Comparison of ENCODE assay signal across 1 cellular context in genomic region chr7:81155654-81156373, GRCh38.
A peak's percentile ranks its signal among the peaks of the same experiment; 100 is the strongest.
TF ChIP-seq lines count a peak whose summit lies in the region.

No MANE protein-coding gene starts in this region.

TF ChIP-seq in HepG2, 621 proteins besides CTCF, POLR2A, EP300 and RAD21 (continued from another document and continues in another):
- TF ChIP-seq ZNF687 (CRISPR knock-in tag; IDR thresholded peaks at IDR 0.05) (no peak), PHF21A (CRISPR knock-in tag; IDR thresholded peaks at IDR 0.05) (peak; percentile 36; the same call in 1 of the 2 replicates), MAZ (IDR thresholded peaks at IDR 0.05; ENCODE audit: borderline replicate concordance, low read depth, low read length) (no peak), MAZ (CRISPR knock-in tag; IDR thresholded peaks at IDR 0.05; ENCODE audit: low read depth) (no peak), FOSL2 (CRISPR knock-in tag; IDR thresholded peaks at IDR 0.05) (peak; percentile 19; the same call in 1 of the 2 replicates), BATF2 (CRISPR knock-in tag; IDR thresholded peaks at IDR 0.05) (no peak), ATF4 (CRISPR knock-in tag; IDR thresholded peaks at IDR 0.05) (0 out of 4 replicates have a peak, but pooled peaks of 1 of the 2 experiments have one; percentile 36), XRCC5 (optimal IDR thresholded peaks at IDR 0.05; ENCODE audit: low read length) (no peak), HDAC2 (CRISPR knock-in tag; IDR thresholded peaks at IDR 0.05) (peak; percentile 80; the same call in 1 of the 2 replicates), TFE3 (CRISPR knock-in tag; IDR thresholded peaks at IDR 0.05) (peak; percentile 39; the same call in 1 of the 2 replicates), CREM (IDR thresholded peaks at IDR 0.05) (peak; percentile 85), CREM (CRISPR knock-in tag; IDR thresholded peaks at IDR 0.05) (no peak), ZNF362 (CRISPR knock-in tag; IDR thresholded peaks at IDR 0.05; ENCODE audit: borderline replicate concordance) (peak; percentile 55; the same call in 1 of the 2 replicates), RXRB (CRISPR knock-in tag; IDR thresholded peaks at IDR 0.05; ENCODE audit: borderline replicate concordance) (peak; percentile 79), CENPT (CRISPR knock-in tag; IDR thresholded peaks at IDR 0.05; ENCODE audit: low read depth) (no peak), CEBPZ (IDR thresholded peaks at IDR 0.05; ENCODE audit: low read length) (no peak), ZNF773 (CRISPR knock-in tag; IDR thresholded peaks at IDR 0.05; ENCODE audit: borderline replicate concordance) (no peak), TBX3 (IDR thresholded peaks at IDR 0.05; ENCODE audit: borderline replicate concordance) (peak; percentile 54; the same call in 1 of the 2 replicates), ZNF589 (CRISPR knock-in tag; conservative IDR thresholded peaks at IDR 0.05) (no peak), ZBTB20 (CRISPR knock-in tag; IDR thresholded peaks at IDR 0.05; ENCODE audit: borderline replicate concordance, low read depth) (peak; percentile 40; the same call in 1 of the 2 replicates), SOX13 (IDR thresholded peaks at IDR 0.05) (peak; percentile 45; the same call in 1 of the 2 replicates), SOX13 (CRISPR knock-in tag; conservative IDR thresholded peaks at IDR 0.05 in 1 of 2, IDR thresholded peaks at IDR 0.05 in 1 of 2) (peak in 1 of 2 experiments; percentile 95; a peak in 2 of 4 replicates), SMAD3 (CRISPR knock-in tag; IDR thresholded peaks at IDR 0.05) (peak; percentile 34; the same call in 1 of the 2 replicates), GMEB2 (CRISPR knock-in tag; IDR thresholded peaks at IDR 0.05; ENCODE audit: low read depth) (no peak), SOX5 (CRISPR knock-in tag; IDR thresholded peaks at IDR 0.05; ENCODE audit: borderline replicate concordance) (peak; percentile 97), GFI1 (CRISPR knock-in tag; IDR thresholded peaks at IDR 0.05; ENCODE audit: borderline replicate concordance) (peak; percentile 48; the same call in 1 of the 2 replicates), FOXA1 (IDR thresholded peaks at IDR 0.05) (no peak), FOXA1 (CRISPR knock-in tag; IDR thresholded peaks at IDR 0.05) (peak; percentile 63; the same call in 1 of the 2 replicates), THAP11 (CRISPR knock-in tag; IDR thresholded peaks at IDR 0.05) (peak; percentile 56; the same call in 1 of the 2 replicates), KDM2A (CRISPR knock-in tag; IDR thresholded peaks at IDR 0.05; ENCODE audit: borderline replicate concordance, low read depth) (no peak), ZNF710 (CRISPR knock-in tag; IDR thresholded peaks at IDR 0.05; ENCODE audit: borderline replicate concordance) (peak; percentile 81; the same call in 1 of the 2 replicates), MIER3 (CRISPR knock-in tag; IDR thresholded peaks at IDR 0.05; ENCODE audit: borderline replicate concordance) (0 out of 2 replicates have a peak, but pooled peaks have one; percentile 41), JUN (CRISPR knock-in tag; IDR thresholded peaks at IDR 0.05) (peak; percentile 57; the same call in 1 of the 2 replicates), NFYC (CRISPR knock-in tag; IDR thresholded peaks at IDR 0.05) (no peak), SMYD3 (CRISPR knock-in tag; IDR thresholded peaks at IDR 0.05) (peak; percentile 31; the same call in 1 of the 2 replicates), NFE2 (CRISPR knock-in tag; IDR thresholded peaks at IDR 0.05) (no peak), DDIT3 (CRISPR knock-in tag; IDR thresholded peaks at IDR 0.05) (no peak), SALL1 (CRISPR knock-in tag; IDR thresholded peaks at IDR 0.05) (peak; percentile 49; the same call in 1 of the 2 replicates), ELF1 (CRISPR knock-in tag; IDR thresholded peaks at IDR 0.05) (no peak), HNF1B (CRISPR knock-in tag; IDR thresholded peaks at IDR 0.05) (peak; percentile 71; the same call in 1 of the 2 replicates), ARID3A (IDR thresholded peaks at IDR 0.05; ENCODE audit: low read depth, low read length) (peak; percentile 48)
